29 cellular contexts compared by ENCODE assay signal in the genomic region with DNA sequence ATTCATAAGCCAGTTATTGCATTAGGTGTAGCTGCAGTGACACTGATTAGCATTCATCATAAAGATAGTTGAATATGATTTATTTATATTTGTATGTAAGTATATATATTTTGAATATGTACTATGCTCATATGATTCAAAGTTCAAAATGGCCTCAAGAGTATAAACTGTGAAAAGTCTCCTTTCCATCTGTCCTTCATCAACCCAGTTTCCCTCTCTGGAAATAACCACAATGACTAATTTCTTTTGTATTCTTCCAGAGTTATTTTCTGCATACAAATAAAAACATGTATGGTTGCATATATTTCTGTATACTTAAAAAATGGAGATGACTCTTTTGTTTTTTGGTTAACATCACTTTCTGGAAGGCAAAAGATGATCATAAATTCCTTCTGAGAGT.
A peak's percentile ranks its signal among the peaks of the same experiment; 100 is the strongest.
DNase-seq lines count a peak whose midpoint lies in the region; ATAC-seq and TF ChIP-seq lines count a peak whose summit lies in the region.
"Had no signal": no experiment of that assay in that cellular context is flagged by ENCODE, and none has a peak within 500 bp of the region (broad histone marks: within the 10 kb centered on the region; RNA-seq: fewer than 3 reads in every experiment).

No MANE protein-coding gene starts in this region.

- no peak overlapping the region for H3K4me3 ChIP-seq in AG10803 (ENCODE audit: low read length)
- H3K4me3 ChIP-seq in upper lobe of right lung = no peak overlapping the region
- H3K4me3 ChIP-seq: BLaER1 treated with 17β-estradiol and CSF1 and Interleukin-3, amounts not matched to agents 10 nM and 100 nM; SJCRH30 had no signal

- H3K4me1 Mint-ChIP-seq in activated CD4-positive, alpha-beta memory T cell treated with anti-CD3 and anti-CD28 coated beads, Interleukin-2, amount 10 ng/mL, durations not matched to agents 7 days and 5 days = no peaks in the 10 kb centered on the region
- H3K4me1 Mint-ChIP-seq in stimulated activated memory B cell treated with anti-CD40 and anti-IgM and Interleukin-4, amounts not matched to agents 10 μg/mL and 1 μg/mL and 100 μg/mL, for 72 hours = no peaks in the 10 kb centered on the region

- H3K27me3 Mint-ChIP-seq in activated CD4-positive, alpha-beta memory T cell treated with anti-CD3 and anti-CD28 coated beads, Interleukin-2, amount 10 ng/mL, durations not matched to agents 7 days and 5 days = no peaks in the 10 kb centered on the region
- H3K27me3 Mint-ChIP-seq in stimulated activated memory B cell treated with anti-CD40 and anti-IgM and Interleukin-4, amounts not matched to agents 10 μg/mL and 1 μg/mL and 100 μg/mL, for 72 hours = no peaks in the 10 kb centered on the region
- H3K27me3 Mint-ChIP-seq: CD4-positive, alpha-beta T cell had no signal

- POLR2A ChIA-PET in activated CD4-positive, alpha-beta memory T cell treated with anti-CD3 and anti-CD28 coated beads, Interleukin-2, amount 10 ng/mL, durations not matched to agents 7 days and 5 days (lab: Charles Lee) = no interaction called here

- no peak overlapping the region for H3K4me3 Mint-ChIP-seq in activated CD4-positive, alpha-beta memory T cell treated with anti-CD3 and anti-CD28 coated beads, Interleukin-2, amount 10 ng/mL, durations not matched to agents 7 days and 5 days
- no peak overlapping the region for H3K4me3 Mint-ChIP-seq in stimulated activated memory B cell treated with anti-CD40 and anti-IgM and Interleukin-4, amounts not matched to agents 10 μg/mL and 1 μg/mL and 100 μg/mL, for 72 hours
- H3K4me3 Mint-ChIP-seq: CD4-positive, alpha-beta T cell had no signal

- H3K27me3 ChIP-seq in upper lobe of right lung = no peaks in the 10 kb centered on the region
- H3K27me3 ChIP-seq: BLaER1 treated with 17β-estradiol and CSF1 and Interleukin-3, amounts not matched to agents 10 nM and 100 nM; SJCRH30 had no signal

- no peaks in the 10 kb centered on the region for H3K4me1 ChIP-seq in upper lobe of right lung
- H3K4me1 ChIP-seq: BLaER1 treated with 17β-estradiol and CSF1 and Interleukin-3, amounts not matched to agents 10 nM and 100 nM; SJCRH30 had no signal

- no peaks in the 10 kb centered on the region for H3K9me3 Mint-ChIP-seq in activated CD4-positive, alpha-beta memory T cell treated with anti-CD3 and anti-CD28 coated beads, Interleukin-2, amount 10 ng/mL, durations not matched to agents 7 days and 5 days
- H3K9me3 Mint-ChIP-seq in stimulated activated memory B cell treated with anti-CD40 and anti-IgM and Interleukin-4, amounts not matched to agents 10 μg/mL and 1 μg/mL and 100 μg/mL, for 72 hours = no peaks in the 10 kb centered on the region
- H3K9me3 Mint-ChIP-seq: CD4-positive, alpha-beta T cell had no signal

- TF ChIP-seq CTCF in AG10803 (conservative IDR thresholded peaks at IDR 0.05; ENCODE audit: low read length) = no peak
- no peak for TF ChIP-seq CTCF in upper lobe of right lung (IDR thresholded peaks at IDR 0.05)

- H3K9me3 ChIP-seq in upper lobe of right lung = no peaks in the 10 kb centered on the region
- H3K9me3 ChIP-seq: BLaER1 treated with 17β-estradiol and CSF1 and Interleukin-3, amounts not matched to agents 10 nM and 100 nM; SJCRH30 had no signal

- CTCF ChIA-PET in activated CD4-positive, alpha-beta memory T cell treated with anti-CD3 and anti-CD28 coated beads, Interleukin-2, amount 10 ng/mL, durations not matched to agents 7 days and 5 days (lab: Charles Lee) = no interaction called here

- no peak for ATAC-seq in upper lobe of right lung
- no peak for ATAC-seq in stimulated activated memory B cell treated with anti-CD40 and anti-IgM and Interleukin-4, amounts not matched to agents 10 μg/mL and 1 μg/mL and 100 μg/mL, for 72 hours
- ATAC-seq: HCT116, PC-3, Right ventricle myocardium inferior, SK-N-SH treated with all-trans-retinoic acid at 6 μM for 48 hours had no signal

- intact Hi-C loops in upper lobe of right lung (cut with DNase I) = no loop called here

- no peak overlapping the region for H3K27ac Mint-ChIP-seq in activated CD4-positive, alpha-beta memory T cell treated with anti-CD3 and anti-CD28 coated beads, Interleukin-2, amount 10 ng/mL, durations not matched to agents 7 days and 5 days
- no peak overlapping the region for H3K27ac Mint-ChIP-seq in stimulated activated memory B cell treated with anti-CD40 and anti-IgM and Interleukin-4, amounts not matched to agents 10 μg/mL and 1 μg/mL and 100 μg/mL, for 72 hours
- H3K27ac Mint-ChIP-seq: CD4-positive, alpha-beta T cell had no signal

- peak; percentile 8 for DNase-seq in AG10803 (ENCODE audit: low read depth)
- peak; percentile 17 for DNase-seq in HCEC 1CT
- peak; percentile 4 for DNase-seq in amniotic epithelial cell (ENCODE audit: low read depth)
- peak; percentile 23 for DNase-seq in fibroblast of peridontal ligament (ENCODE audit: extremely low read depth)
- no peak for DNase-seq in upper lobe of right lung
- no peak for DNase-seq in activated CD4-positive, alpha-beta memory T cell treated with anti-CD3 and anti-CD28 coated beads, Interleukin-2, amount 10 ng/mL, durations not matched to agents 7 days and 5 days
- no peak for DNase-seq in DMS114 treated with DMSO at 0.1 percent for 48 hours (lab: John Stamatoyannopoulos, UW; ENCODE audit: unreplicated experiment)
- DNase-seq: 8988T; ACHN; AML-193; CD4-positive, alpha-beta T cell; DMS53; GDM1; IMR-90; KG1; NCI-H1048; NCI-H1417; NCI-H1694; NCI-H2081; NCI-H2227 treated with DMSO at 0.1 percent for 48 hours; NCI-H524; NCI-H774; PC-3; SJCRH30 had no signal

- no peak overlapping the region for H3K27ac ChIP-seq in upper lobe of right lung
- H3K27ac ChIP-seq: BLaER1 treated with 17β-estradiol and CSF1 and Interleukin-3, amounts not matched to agents 10 nM and 100 nM; SJCRH30 had no signal

- H3K36me3 Mint-ChIP-seq in activated CD4-positive, alpha-beta memory T cell treated with anti-CD3 and anti-CD28 coated beads, Interleukin-2, amount 10 ng/mL, durations not matched to agents 7 days and 5 days (ENCODE audit: low read depth) = no peaks in the 10 kb centered on the region
- peaks cover 8% of the 10 kb centered on the region for H3K36me3 Mint-ChIP-seq in stimulated activated memory B cell treated with anti-CD40 and anti-IgM and Interleukin-4, amounts not matched to agents 10 μg/mL and 1 μg/mL and 100 μg/mL, for 72 hours

- H3K36me3 ChIP-seq in upper lobe of right lung = no peaks in the 10 kb centered on the region
- H3K36me3 ChIP-seq: BLaER1 treated with 17β-estradiol and CSF1 and Interleukin-3, amounts not matched to agents 10 nM and 100 nM; SJCRH30 had no signal

Comparison
In these comparisons a context has a peak if more than half of its experiments do, and no peak if none do; other contexts are left out.
1. DNase-seq: peak in AG10803 (single experiment), HCEC 1CT (single experiment), amniotic epithelial cell (single experiment) and fibroblast of peridontal ligament (single experiment); none in upper lobe of right lung (single experiment), activated CD4-positive, alpha-beta memory T cell treated with anti-CD3 and anti-CD28 coated beads, Interleukin-2, amount 10 ng/mL, durations not matched to agents 7 days and 5 days (single experiment) and DMS114 treated with DMSO at 0.1 percent for 48 hours (single experiment).